Comparison of ENCODE assay signal across 1 cellular context in the genomic region with DNA sequence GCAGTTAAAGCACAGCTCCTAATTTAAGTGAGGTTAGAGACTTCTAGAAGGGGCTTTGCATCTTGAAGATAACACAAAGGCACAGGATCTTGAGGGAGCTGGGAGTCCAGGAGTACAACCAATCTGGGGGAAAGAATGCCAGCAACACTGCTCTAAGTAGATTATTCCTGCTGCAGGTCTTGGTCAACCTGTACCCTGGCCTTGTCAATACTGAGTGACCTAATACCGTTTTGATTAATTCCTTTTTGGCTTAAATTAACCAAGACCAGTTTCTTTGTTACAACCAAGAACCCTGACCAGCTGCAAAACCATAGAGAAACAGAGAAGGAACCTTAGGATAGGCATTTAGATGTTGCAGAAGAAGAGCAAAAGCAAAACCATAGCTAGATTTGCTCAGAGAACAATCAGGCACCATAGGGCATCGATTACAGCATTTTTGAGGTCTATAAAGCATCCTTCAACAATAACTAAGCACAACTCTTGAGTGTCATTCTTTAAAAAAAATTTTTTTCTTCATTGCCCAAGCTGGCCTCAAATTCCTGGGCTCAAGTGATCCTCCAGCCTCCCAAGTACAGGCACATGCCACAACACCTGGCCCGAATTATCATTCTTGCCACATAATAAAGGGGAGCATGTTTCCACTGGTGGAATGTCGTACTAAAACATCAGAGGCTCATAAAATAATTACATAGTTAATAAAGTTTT.
TF ChIP-seq lines count a peak whose summit lies in the region.

No MANE protein-coding gene starts in this region.

TF ChIP-seq in HepG2, 621 proteins besides CTCF, POLR2A, EP300 and RAD21:
- TF ChIP-seq ZZZ3 (CRISPR knock-in tag; IDR thresholded peaks at IDR 0.05; ENCODE audit: borderline replicate concordance) = no peak
- TF ChIP-seq RBFOX2 (IDR thresholded peaks at IDR 0.05; ENCODE audit: low read depth, low read length) = peak; percentile 42; the same call in 1 of the 2 replicates
